16 cellular contexts compared by ENCODE assay signal in genomic region chrX:97326456-97326855, GRCh38.
DNase-seq lines count a peak whose midpoint lies in the region; ATAC-seq and TF ChIP-seq lines count a peak whose summit lies in the region.
"Had no signal": no experiment of that assay in that cellular context is flagged by ENCODE, and none has a peak within 500 bp of the region (broad histone marks: within the 10 kb centered on the region; RNA-seq: fewer than 3 reads in every experiment).

No MANE protein-coding gene starts in this region.

- TF ChIP-seq CTCF in left lung (IDR thresholded peaks at IDR 0.05) (no peak), MCF 10A (IDR thresholded peaks at IDR 0.05; ENCODE audit: unreplicated experiment) (no peak)

- H3K4me3 Mint-ChIP-seq in MCF 10A (ENCODE audit: unreplicated experiment) = no peak overlapping the region
- H3K4me3 Mint-ChIP-seq: T-helper 1 cell treated with Interleukin-12 subunit alpha and Interleukin-12 subunit beta and Interleukin-4 antibody, amounts not matched to agents 30 μg/mL and 1 μg/mL, for 36 hours had no signal

- no peaks in the 10 kb centered on the region for H3K27me3 Mint-ChIP-seq in MCF 10A (ENCODE audit: insufficient read depth, unreplicated experiment)
- H3K27me3 Mint-ChIP-seq: IgD-negative memory B cell had no signal

- H3K9me3 Mint-ChIP-seq in MCF 10A (ENCODE audit: unreplicated experiment) = no peaks in the 10 kb centered on the region
- H3K9me3 Mint-ChIP-seq: IgD-negative memory B cell; T-helper 1 cell treated with Interleukin-12 subunit alpha and Interleukin-12 subunit beta and Interleukin-4 antibody, amounts not matched to agents 30 μg/mL and 1 μg/mL, for 36 hours had no signal

- no peaks in the 10 kb centered on the region for H3K4me1 Mint-ChIP-seq in MCF 10A (ENCODE audit: insufficient read depth, unreplicated experiment)

- no TSS peak for BruUV-seq in MCF 10A (replicated peaks; lab: Mats Ljungman, UMichigan)

- H3K36me3 ChIP-seq in left lung (no peaks in the 10 kb centered on the region), MG63 (no peaks in the 10 kb centered on the region)
- H3K36me3 ChIP-seq: lower lobe of right lung had no signal

- no peaks in the 10 kb centered on the region for H3K27me3 ChIP-seq in left lung
- H3K27me3 ChIP-seq in MG63 = no peaks in the 10 kb centered on the region

- intact Hi-C loops in left lung (cut with DNase I) = no loop called here
- intact Hi-C loops in MCF 10A (cut with micrococcal nuclease) = no loop called here

- H3K4me3 ChIP-seq in left lung (no peak overlapping the region), MG63 (no peak overlapping the region)
- H3K4me3 ChIP-seq: lower lobe of right lung had no signal

- DNase-seq in NCI-H526 treated with DMSO at 0.1 percent for 48 hours (lab: John Stamatoyannopoulos, UW) (peak; percentile 30), left lung (no peak), NCI-H2227 treated with DMSO at 0.1 percent for 48 hours (lab: John Stamatoyannopoulos, UW) (no peak), MCF 10A (ENCODE audit: unreplicated experiment) (no peak), MG63 (no peak)
- DNase-seq: activated CD8-positive, alpha-beta memory T cell treated with anti-CD3 and anti-CD28 coated beads, Interleukin-2, amount 50 U/mL, for 48 hours; C1 segment of cervical spinal cord; central memory CD4-positive, alpha-beta T cell; foreskin fibroblast; lower lobe of right lung; NCI-H510A treated with DMSO at 0.1 percent for 48 hours had no signal

- CTCF ChIA-PET in MCF 10A (lab: Yijun Ruan, JAX) = no interaction called here

- no peak overlapping the region for H3K27ac ChIP-seq in left lung
- H3K27ac ChIP-seq: lower lobe of right lung had no signal

- no peak for TF ChIP-seq POLR2A in GM18505 (IDR thresholded peaks at IDR 0.05; ENCODE audit: borderline replicate concordance, extremely low read depth, insufficient read depth, insufficient read length)

- ATAC-seq in GM18505 (IDR thresholded peaks at IDR 0.05; ENCODE audit: unreplicated experiment) = peak; percentile 94
- peak; percentile 92 for ATAC-seq in GM21360 (IDR thresholded peaks at IDR 0.05; ENCODE audit: unreplicated experiment)
- peak; percentile 94 for ATAC-seq in HG03039 (IDR thresholded peaks at IDR 0.05; ENCODE audit: unreplicated experiment)
- ATAC-seq in left lung = no peak
- ATAC-seq: lower lobe of right lung had no signal

- no peak overlapping the region for H3K27ac Mint-ChIP-seq in MCF 10A (ENCODE audit: low read depth, unreplicated experiment)
- H3K27ac Mint-ChIP-seq: IgD-negative memory B cell; T-helper 1 cell treated with Interleukin-12 subunit alpha and Interleukin-12 subunit beta and Interleukin-4 antibody, amounts not matched to agents 30 μg/mL and 1 μg/mL, for 36 hours had no signal

- H3K36me3 Mint-ChIP-seq in MCF 10A (ENCODE audit: insufficient read depth, unreplicated experiment) = peaks cover 7% of the 10 kb centered on the region

- POLR2A ChIA-PET in MCF 10A (lab: Yijun Ruan, JAX) = no interaction called here

- no peaks in the 10 kb centered on the region for H3K4me1 ChIP-seq in left lung
- H3K4me1 ChIP-seq: lower lobe of right lung had no signal

- H3K9me3 ChIP-seq in left lung (no peaks in the 10 kb centered on the region), MG63 (no peaks in the 10 kb centered on the region)
- H3K9me3 ChIP-seq: lower lobe of right lung had no signal
